Comparison of ENCODE assay signal across 30 cellular contexts in genomic region chr10:122974034-122974433, GRCh38. TPM values are rescaled to one million over a fixed set of nuclear protein-coding genes. Genes with fewer than 3 reads are reported as not detected.
A peak's percentile ranks its signal among the peaks of the same experiment; 100 is the strongest.
DNase-seq lines count a peak whose midpoint lies in the region; ATAC-seq, FAIRE-seq and TF ChIP-seq lines count a peak whose summit lies in the region.
"Had no signal": no experiment of that assay in that cellular context is flagged by ENCODE, and none has a peak within 500 bp of the region (broad histone marks: within the 10 kb centered on the region; RNA-seq: fewer than 3 reads in every experiment).

No MANE protein-coding gene starts in this region.

- H3K27me3 ChIP-seq in GM12878 (replicated peaks in 1 of 2; ENCODE audit: control insufficient read depth in 2 of 2, insufficient read depth in 2 of 2, low read length in 1 of 2) (no peaks in the 10 kb centered on the region; a peak in 1 of 4 replicates), neural progenitor cell (no peaks in the 10 kb centered on the region)
- H3K27me3 ChIP-seq: esophagus muscularis mucosa, gastroesophageal sphincter had no signal

- H3K9me3 ChIP-seq in GM12878 (replicated peaks; ENCODE audit: control insufficient read depth, insufficient read depth, low read length) (no peaks in the 10 kb centered on the region; the same call in 2 of the 3 replicates), neural progenitor cell (ENCODE audit: low read depth) (no peaks in the 10 kb centered on the region)
- H3K9me3 ChIP-seq: esophagus muscularis mucosa, gastroesophageal sphincter had no signal

- in situ Hi-C loops in GM12878 (cut with MboI): no loop called here

- BruUV-seq in GM12878 (replicated peaks; lab: Mats Ljungman, UMichigan): no TSS peak

- RAD21 ChIA-PET in GM12878 (lab: Charles Lee; ENCODE audit: unreplicated experiment): interaction anchor here (1.6 kb wide), 1 partner anchor 20 kb away, joined by 4 read pairs; the partner anchor contains the start of gene C10orf88

- TF ChIP-seq CTCF in GM12878 (IDR thresholded peaks at IDR 0.05 in 2 of 3, conservative IDR thresholded peaks at IDR 0.05 in 1 of 3; ENCODE audit: control insufficient read depth in 2 of 3, extremely low read depth in 1 of 3, insufficient read depth in 1 of 3, low read depth in 3 of 3, low read length in 3 of 3) (no peak), neural progenitor cell (IDR thresholded peaks at IDR 0.05) (no peak)

- H3K27ac Mint-ChIP-seq in neural progenitor cell: peak overlapping the region; percentile 30
- H3K27ac Mint-ChIP-seq: activated T-helper 2 cell treated with anti-CD3 and anti-CD28 coated beads, Interferon-gamma antibody, Interleukin-2, Interleukin-4, amounts not matched to agents 10 μg/mL and 5 μg/mL and 100 μg/mL, durations not matched to agents 14 hours and 24 hours and 36 hours; nephron progenitor cell; stimulated activated effector memory CD8-positive, alpha-beta T cell treated with anti-CD3 and anti-CD28 coated beads, Interleukin-12 subunit alpha, Interleukin-12 subunit beta, amount 100 ng/mL, for 72 hours; T-helper 2 cell treated with Interferon-gamma antibody and Interleukin-4, amounts not matched to agents 5 μg/mL and 100 μg/mL, for 36 hours had no signal

- H2AFZ ChIP-seq in GM12878 (ENCODE audit: control insufficient read depth, low read depth, low read length): peak overlapping the region; percentile 34
- H2AFZ ChIP-seq in neural progenitor cell (replicated peaks): no peak overlapping the region

- no peaks in the 10 kb centered on the region for H3K4me1 Mint-ChIP-seq in neural progenitor cell
- H3K4me1 Mint-ChIP-seq: nephron progenitor cell; stimulated activated effector memory CD8-positive, alpha-beta T cell treated with anti-CD3 and anti-CD28 coated beads, Interleukin-12 subunit alpha, Interleukin-12 subunit beta, amount 100 ng/mL, for 72 hours had no signal

- H3K4me3 ChIP-seq in GM12878 (no peak overlapping the region), neural progenitor cell (no peak overlapping the region)
- H3K4me3 ChIP-seq: esophagus muscularis mucosa, gastroesophageal sphincter had no signal

- CTCF ChIA-PET in GM12878 (lab: Yijun Ruan, JAX): interaction anchor here (1.0 kb wide), 2 partner anchors 18 to 22 kb away, joined by 3 read pairs; no protein-coding TSS in a partner anchor

- SMC1A ChIA-PET in GM12878 (lab: Charles Lee; ENCODE audit: uncharacterized antibody, unreplicated experiment): interaction anchor here (1.0 to 1.7 kb wide), 4 partner anchors 9 to 20 kb away, joined by 3 to 4 read pairs (median 3); partner anchors contain the start of gene C10orf88

- no peaks in the 10 kb centered on the region for H3K9me3 Mint-ChIP-seq in neural progenitor cell
- H3K9me3 Mint-ChIP-seq: nephron progenitor cell; stimulated activated effector memory CD8-positive, alpha-beta T cell treated with anti-CD3 and anti-CD28 coated beads, Interleukin-12 subunit alpha, Interleukin-12 subunit beta, amount 100 ng/mL, for 72 hours had no signal

- H3K9ac ChIP-seq in GM12878 (ENCODE audit: control insufficient read depth, insufficient read depth, low read length) (no peak overlapping the region), neural progenitor cell (no peak overlapping the region)

- no peaks in the 10 kb centered on the region for H4K20me1 ChIP-seq in GM12878 (ENCODE audit: control insufficient read depth, insufficient read depth)
- no peaks in the 10 kb centered on the region for H4K20me1 ChIP-seq in neural progenitor cell (ENCODE audit: low read depth)

- POLR2A ChIA-PET in GM12878 (lab: Charles Lee): no interaction called here

- no peak for TF ChIP-seq EP300 in GM12878 (IDR thresholded peaks at IDR 0.05; ENCODE audit: borderline replicate concordance in 1 of 2, control insufficient read depth in 1 of 2, low read depth in 2 of 2, low read length in 2 of 2)

- intact Hi-C loops in GM12878 (cut with micrococcal nuclease; ENCODE audit: unreplicated experiment): no loop called here

- H3K36me3 ChIP-seq in GM12878 (ENCODE audit: control insufficient read depth in 2 of 2, insufficient read depth in 2 of 2, low read length in 1 of 2) (no peaks in the 10 kb centered on the region), neural progenitor cell (no peaks in the 10 kb centered on the region)
- H3K36me3 ChIP-seq: esophagus muscularis mucosa, gastroesophageal sphincter, WERI-Rb-1 had no signal

- no peaks in the 10 kb centered on the region for H3K79me2 ChIP-seq in GM12878 (ENCODE audit: control insufficient read depth, insufficient read depth, low read length)
- H3K79me2 ChIP-seq in neural progenitor cell (ENCODE audit: low read depth): no peaks in the 10 kb centered on the region

- 0 out of 2 replicates have a peak overlapping the region, but pooled peaks have one; percentile 3 for H3K4me2 ChIP-seq in GM12878 (ENCODE audit: control insufficient read depth, insufficient read depth)
- H3K4me2 ChIP-seq in neural progenitor cell: no peak overlapping the region

- FAIRE-seq in GM12878 (lab: Jason Lieb, UNC): no peak

- no peak overlapping the region for H3K27ac ChIP-seq in GM12878 (ENCODE audit: control insufficient read depth, insufficient read depth)
- no peak overlapping the region for H3K27ac ChIP-seq in neural progenitor cell
- H3K27ac ChIP-seq: 22Rv1, C4-2B, esophagus muscularis mucosa, gastroesophageal sphincter, WERI-Rb-1 had no signal

- no peak for TF ChIP-seq POLR2A in GM12878 (IDR thresholded peaks at IDR 0.05; ENCODE audit: low read depth, low read length)

- 71% methylated on average over 5 of the region's 5 CpGs for WGBS in GM12878 (ENCODE audit: insufficient coverage, insufficient replicate concordance, low lambda C conversion rate, missing lambda C conversion rate)

- DNase-seq in DMS 273 (lab: John Stamatoyannopoulos, UW; ENCODE audit: unreplicated experiment) (peak; percentile 17), DMS 273 treated with DMSO at 0.1 percent for 48 hours (lab: John Stamatoyannopoulos, UW) (no peak), MV-4-11 (lab: John Stamatoyannopoulos, UW) (peak; percentile 9), GM12878 (ENCODE audit: low read depth, low spot score) (no peak), neural progenitor cell (ENCODE audit: low spot score) (no peak), GM03348 (ENCODE audit: low spot score) (no peak), globus pallidus (ENCODE audit: low spot score) (no peak)
- DNase-seq in stimulated activated CD4-positive, alpha-beta T cell treated with anti-CD3 and anti-CD28 coated beads, Interleukin-2, amount 100 ng/mL, for 48 hours: no peak
- DNase-seq: activated CD4-positive, alpha-beta T cell treated with anti-CD3 and anti-CD28 coated beads for 4 hours; activated naive CD4-positive, alpha-beta T cell treated with anti-CD3 and anti-CD28 coated beads, Interleukin-2, amount 50 U/mL, for 16 hours; dermis blood vessel endothelial cell; HCEC 1CT; hippocampal formation; left colon; NCI-H1436 treated with DMSO at 0.1 percent for 48 hours; NCI-H2107; NCI-H524 treated with DMSO at 0.1 percent for 48 hours; nephron progenitor cell; SHP77 treated with DMSO at 0.1 percent for 48 hours; stimulated activated CD4-positive, alpha-beta T cell treated with anti-CD3 and anti-CD28 coated beads, Interleukin-15, amount 100 ng/mL, for 24 hours; WERI-Rb-1 had no signal

- peaks cover 3% of the 10 kb centered on the region for H3K27me3 Mint-ChIP-seq in neural progenitor cell (ENCODE audit: insufficient read depth, low read depth)
- H3K27me3 Mint-ChIP-seq: brain had no signal

- H3F3A ChIP-seq in neural progenitor cell (ENCODE audit: low read depth): no peaks in the 10 kb centered on the region

- H3K4me3 Mint-ChIP-seq in neural progenitor cell: no peak overlapping the region
- H3K4me3 Mint-ChIP-seq: nephron progenitor cell; stimulated activated effector memory CD8-positive, alpha-beta T cell treated with anti-CD3 and anti-CD28 coated beads, Interleukin-12 subunit alpha, Interleukin-12 subunit beta, amount 100 ng/mL, for 72 hours; T-helper 2 cell treated with Interferon-gamma antibody and Interleukin-4, amounts not matched to agents 5 μg/mL and 100 μg/mL, for 36 hours had no signal

- TF ChIP-seq RAD21 in GM12878 (IDR thresholded peaks at IDR 0.05; ENCODE audit: insufficient read depth, low read depth, low read length): no peak

- peak; percentile 33; the same call in 1 of the 3 replicates for ATAC-seq in GM12878
- ATAC-seq: gastroesophageal sphincter; left colon; Panc1; stimulated activated effector memory CD8-positive, alpha-beta T cell treated with anti-CD3 and anti-CD28 coated beads, Interleukin-12 subunit alpha, Interleukin-12 subunit beta, amount 100 ng/mL, for 72 hours had no signal

- no peaks in the 10 kb centered on the region for H3K36me3 Mint-ChIP-seq in neural progenitor cell
- H3K36me3 Mint-ChIP-seq: brain; stimulated activated effector memory CD8-positive, alpha-beta T cell treated with anti-CD3 and anti-CD28 coated beads, Interleukin-12 subunit alpha, Interleukin-12 subunit beta, amount 100 ng/mL, for 72 hours had no signal

- peaks cover 2% of the 10 kb centered on the region for H3K4me1 ChIP-seq in GM12878 (ENCODE audit: control insufficient read depth, insufficient read depth, low read length)
- peaks cover 4% of the 10 kb centered on the region for H3K4me1 ChIP-seq in neural progenitor cell
- H3K4me1 ChIP-seq: esophagus muscularis mucosa, gastroesophageal sphincter had no signal

RNA-seq across cellular contexts. Expression of gene PSTK, which starts 6.2 kb away (rescaled TPM):
- total RNA-seq in GM12878 (2013; cell fraction: nucleolus; rRNA removed): 14.2 and 14.5 TPM in 2 replicates
- total RNA-seq in GM12878 (2014; rRNA removed) (2.3 TPM in 2 replicates), GM12878 (2014; rRNA removed; fragmentation: Illumina TruSeq; extraction: Trizol) (3.2 TPM in 2 replicates), GM12878 (2021) (3.2 TPM in 2 replicates), neural progenitor cell (ENCODE audit: low replicate concordance) (12.5 and 18.1 TPM in 2 replicates)
- 6.1 TPM for polyA plus RNA-seq in GM12878 (2011; ENCODE audit: low read depth)
- polyA plus RNA-seq in GM12878 (2011; rRNA removed) (5.6 and 8.0 TPM in 2 replicates), GM12878 (2014; fragmentation: Illumina TruSeq; extraction: Trizol) (3.5 and 3.6 TPM in 2 replicates), GM12878 (2014; fragmentation: Nextera tagmentation; extraction: Ambion mirVana) (1 to 10 TPM; 1.8 to 3.3 TPM), GM12878 (2014; rRNA removed) (4.6 and 4.8 TPM in 2 replicates), GM12878 (2016; fragmentation: Nextera tagmentation; extraction: Ambion mirVana) (1 to 10 TPM; 7.0 to 7.1 TPM)
- 2.9 and 3.6 TPM in 2 replicates for polyA plus RNA-seq in GM12878 (2011; cell fraction: cytosol; rRNA removed)
- 5.4 and 5.5 TPM in 2 replicates for polyA plus RNA-seq in GM12878 (2011; cell fraction: nucleus; rRNA removed)
- 4.4 and 6.8 TPM in 2 replicates for polyA plus RNA-seq in GM12878 (2012)
- polyA minus RNA-seq in GM12878 (2011; rRNA and poly(A)+ RNA removed): 2.9 and 3.2 TPM in 2 replicates
- 0.40 and 0.94 TPM in 2 replicates for polyA minus RNA-seq in GM12878 (2011; cell fraction: cytosol; rRNA and poly(A)+ RNA removed)
- polyA minus RNA-seq in GM12878 (2011; cell fraction: nucleus; rRNA and poly(A)+ RNA removed): 4.8 and 7.5 TPM in 2 replicates

RNA-seq across cellular contexts. Expression of gene C10orf88, which starts 20.0 kb away (rescaled TPM):
- total RNA-seq in GM12878 (2013; cell fraction: nucleolus; rRNA removed): 14.8 and 15.5 TPM in 2 replicates
- total RNA-seq in GM12878 (2014; rRNA removed) (7.9 and 9.9 TPM in 2 replicates), GM12878 (2014; rRNA removed; fragmentation: Illumina TruSeq; extraction: Trizol) (9.1 and 10.7 TPM in 2 replicates), GM12878 (2021) (6.8 and 10.9 TPM in 2 replicates), neural progenitor cell (ENCODE audit: low replicate concordance) (11.4 and 17.7 TPM in 2 replicates)
- 2.0 TPM for polyA plus RNA-seq in GM12878 (2011; ENCODE audit: low read depth)
- polyA plus RNA-seq in GM12878 (2011; rRNA removed) (9.1 and 12.3 TPM in 2 replicates), GM12878 (2014; fragmentation: Illumina TruSeq; extraction: Trizol) (11.3 and 12.5 TPM in 2 replicates), GM12878 (2014; fragmentation: Nextera tagmentation; extraction: Ambion mirVana) (1 to 10 TPM; 4.7 to 4.8 TPM), GM12878 (2014; rRNA removed) (7.5 and 7.7 TPM in 2 replicates), GM12878 (2016; fragmentation: Nextera tagmentation; extraction: Ambion mirVana) (10 to 100 TPM; 10.2 to 12.0 TPM)
- polyA plus RNA-seq in GM12878 (2011; cell fraction: cytosol; rRNA removed): 2.6 and 2.9 TPM in 2 replicates
- polyA plus RNA-seq in GM12878 (2011; cell fraction: nucleus; rRNA removed): 4.3 and 5.7 TPM in 2 replicates
- polyA plus RNA-seq in GM12878 (2012): 4.1 and 5.9 TPM in 2 replicates
- polyA minus RNA-seq in GM12878 (2011; rRNA and poly(A)+ RNA removed): 5.4 and 14.4 TPM in 2 replicates
- 2.5 and 2.7 TPM in 2 replicates for polyA minus RNA-seq in GM12878 (2011; cell fraction: cytosol; rRNA and poly(A)+ RNA removed)
- 3.1 and 5.5 TPM in 2 replicates for polyA minus RNA-seq in GM12878 (2011; cell fraction: nucleus; rRNA and poly(A)+ RNA removed)

RNA-seq across cellular contexts. Expression of gene IKZF5, which starts 34.6 kb away (rescaled TPM):
- total RNA-seq in GM12878 (2013; cell fraction: nucleolus; rRNA removed): 29.0 and 30.8 TPM in 2 replicates
- total RNA-seq in GM12878 (2014; rRNA removed): 5.3 TPM in 2 replicates
- total RNA-seq in GM12878 (2014; rRNA removed; fragmentation: Illumina TruSeq; extraction: Trizol): 6.5 and 7.3 TPM in 2 replicates
- total RNA-seq in GM12878 (2021): 13.7 and 16.1 TPM in 2 replicates
- 6.4 TPM for polyA plus RNA-seq in GM12878 (2011; ENCODE audit: low read depth)
- polyA plus RNA-seq in GM12878 (2011; rRNA removed): 12.5 and 15.6 TPM in 2 replicates
- polyA plus RNA-seq in GM12878 (2011; cell fraction: cytosol; rRNA removed): 7.4 and 8.0 TPM in 2 replicates
- polyA plus RNA-seq in GM12878 (2011; cell fraction: nucleus; rRNA removed): 9.7 and 11.9 TPM in 2 replicates
- 11.1 and 12.6 TPM in 2 replicates for polyA plus RNA-seq in GM12878 (2012)
- 15.6 and 18.6 TPM in 2 replicates for polyA plus RNA-seq in GM12878 (2014; fragmentation: Illumina TruSeq; extraction: Trizol)
- 10 to 100 TPM in 1 of 2 experiments, 1 to 10 TPM in 1; 6.8 to 11.2 TPM for polyA plus RNA-seq in GM12878 (2014; fragmentation: Nextera tagmentation; extraction: Ambion mirVana)
- 7.4 and 11.2 TPM in 2 replicates for polyA plus RNA-seq in GM12878 (2014; rRNA removed)
- 10 to 100 TPM; 20.5 to 23.2 TPM for polyA plus RNA-seq in GM12878 (2016; fragmentation: Nextera tagmentation; extraction: Ambion mirVana)
- 10.8 and 11.6 TPM in 2 replicates for polyA minus RNA-seq in GM12878 (2011; rRNA and poly(A)+ RNA removed)
- polyA minus RNA-seq in GM12878 (2011; cell fraction: cytosol; rRNA and poly(A)+ RNA removed): 3.7 and 5.5 TPM in 2 replicates
- polyA minus RNA-seq in GM12878 (2011; cell fraction: nucleus; rRNA and poly(A)+ RNA removed): 7.1 and 8.8 TPM in 2 replicates
- total RNA-seq in neural progenitor cell (ENCODE audit: low replicate concordance): 5.5 and 10.7 TPM in 2 replicates

RNA-seq across cellular contexts. Expression of gene ACADSB, which starts 34.8 kb away (rescaled TPM):
- 40.5 and 42.0 TPM in 2 replicates for total RNA-seq in GM12878 (2013; cell fraction: nucleolus; rRNA removed)
- total RNA-seq in GM12878 (2014; rRNA removed) (10.8 and 13.5 TPM in 2 replicates), GM12878 (2014; rRNA removed; fragmentation: Illumina TruSeq; extraction: Trizol) (12.1 and 12.2 TPM in 2 replicates), GM12878 (2021) (23.5 and 24.0 TPM in 2 replicates), neural progenitor cell (ENCODE audit: low replicate concordance) (8.9 and 15.0 TPM in 2 replicates)
- 8.2 TPM for polyA plus RNA-seq in GM12878 (2011; ENCODE audit: low read depth)
- polyA plus RNA-seq in GM12878 (2011; rRNA removed) (18.8 and 33.7 TPM in 2 replicates), GM12878 (2014; fragmentation: Illumina TruSeq; extraction: Trizol) (18.9 and 25.9 TPM in 2 replicates), GM12878 (2014; fragmentation: Nextera tagmentation; extraction: Ambion mirVana) (10 to 100 TPM; 10.9 to 11.3 TPM), GM12878 (2014; rRNA removed) (10.8 and 14.1 TPM in 2 replicates), GM12878 (2016; fragmentation: Nextera tagmentation; extraction: Ambion mirVana) (10 to 100 TPM; 15.9 to 17.4 TPM)
- 6.2 and 8.5 TPM in 2 replicates for polyA plus RNA-seq in GM12878 (2011; cell fraction: cytosol; rRNA removed)
- 15.8 and 20.6 TPM in 2 replicates for polyA plus RNA-seq in GM12878 (2011; cell fraction: nucleus; rRNA removed)
- polyA plus RNA-seq in GM12878 (2012): 10.3 and 12.9 TPM in 2 replicates
- polyA minus RNA-seq in GM12878 (2011; rRNA and poly(A)+ RNA removed): 5.4 and 11.3 TPM in 2 replicates
- 3.2 and 3.7 TPM in 2 replicates for polyA minus RNA-seq in GM12878 (2011; cell fraction: cytosol; rRNA and poly(A)+ RNA removed)
- 5.6 and 6.2 TPM in 2 replicates for polyA minus RNA-seq in GM12878 (2011; cell fraction: nucleus; rRNA and poly(A)+ RNA removed)

Comparison
In these comparisons a context has a peak if more than half of its experiments do, and no peak if none do; other contexts are left out.
1. DNase-seq: peak in DMS 273 (single experiment) and MV-4-11 (single experiment); none in DMS 273 treated with DMSO at 0.1 percent for 48 hours (single experiment), GM12878 (single experiment), neural progenitor cell (single experiment), GM03348 (single experiment), stimulated activated CD4-positive, alpha-beta T cell treated with anti-CD3 and anti-CD28 coated beads, Interleukin-2, amount 100 ng/mL, for 48 hours (0 of 2) and globus pallidus (single experiment).